ENCODE assay signal across 21 cellular contexts in the genomic region with DNA sequence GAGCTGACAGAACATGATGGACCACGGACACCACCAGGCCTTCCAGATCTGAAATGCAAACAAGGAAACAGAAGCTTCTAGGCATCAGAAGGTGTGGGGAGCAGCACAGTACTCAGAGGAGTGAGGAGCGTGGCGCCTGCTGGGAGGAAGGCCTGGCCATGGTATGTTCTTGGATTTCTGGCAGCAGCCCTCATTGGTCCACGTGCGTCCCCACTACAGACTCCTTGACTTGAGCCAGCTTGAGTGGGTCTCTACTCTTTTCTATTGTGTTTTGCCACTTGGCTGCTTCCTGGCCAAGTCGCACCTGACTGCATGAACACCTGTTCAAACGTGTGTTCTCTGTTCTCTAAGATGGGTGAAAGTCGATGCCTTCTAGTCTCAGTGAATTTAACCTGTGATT. TPM values are rescaled to one million over a fixed set of nuclear protein-coding genes. Genes with fewer than 3 reads are reported as not detected.
DNase-seq lines count a peak whose midpoint lies in the region; TF ChIP-seq lines count a peak whose summit lies in the region.
"Had no signal": no experiment of that assay in that cellular context is flagged by ENCODE, and none has a peak within 500 bp of the region (broad histone marks: within the 10 kb centered on the region; RNA-seq: fewer than 3 reads in every experiment).

No MANE protein-coding gene starts in this region.

- 82% methylated on average over 8 of the region's 8 CpGs for WGBS in smooth muscle cell (ENCODE audit: low lambda C conversion rate)
- 80% methylated on average over 8 of the region's 8 CpGs for WGBS in hepatocyte (ENCODE audit: low lambda C conversion rate, missing lambda C conversion rate)

- DNase-seq in NCI-H1436 (lab: John Stamatoyannopoulos, UW) (peak; percentile 3), NCI-H1436 treated with DMSO at 0.1 percent for 48 hours (lab: John Stamatoyannopoulos, UW) (no peak), NCI-H187 treated with DMSO at 0.1 percent for 48 hours (lab: John Stamatoyannopoulos, UW) (peak; percentile 71), NCI-H345 (lab: John Stamatoyannopoulos, UW) (peak; percentile 44), smooth muscle cell (lab: John Stamatoyannopoulos, UW; ENCODE audit: unreplicated experiment) (no peak), hepatocyte (ENCODE audit: low spot score) (no peak), HUDEP-2 (lab: John Stamatoyannopoulos, UW; ENCODE audit: unreplicated experiment in 76 of 76) (no peak)
- DNase-seq: C1 segment of cervical spinal cord, COR-L47, HCEC 1CT, MV-4-11, NCI-H2081, NCI-H524, Peyer's patch, SHP77 had no signal

- H3K27me3 ChIP-seq in parathyroid adenoma (ENCODE audit: control insufficient read depth, insufficient read depth, low read length) = no peaks in the 10 kb centered on the region
- no peaks in the 10 kb centered on the region for H3K27me3 ChIP-seq in smooth muscle cell (ENCODE audit: low read depth)
- H3K27me3 ChIP-seq in hepatocyte = no peaks in the 10 kb centered on the region
- H3K27me3 ChIP-seq: Peyer's patch had no signal

- H3K36me3 ChIP-seq in parathyroid adenoma (ENCODE audit: control insufficient read depth, insufficient read depth, low read length) (no peaks in the 10 kb centered on the region), smooth muscle cell (ENCODE audit: low read depth) (no peaks in the 10 kb centered on the region), hepatocyte (replicated peaks; ENCODE audit: insufficient read depth, low read depth) (no peaks in the 10 kb centered on the region)

- TF ChIP-seq CTCF in parathyroid adenoma (IDR thresholded peaks at IDR 0.05) (no peak), smooth muscle cell (IDR thresholded peaks at IDR 0.05; ENCODE audit: borderline replicate concordance, insufficient read depth, poor library complexity, severe bottlenecking) (no peak), hepatocyte (IDR thresholded peaks at IDR 0.05; ENCODE audit: poor library complexity) (no peak)

- H3K9ac ChIP-seq in parathyroid adenoma = no peak overlapping the region
- H3K9ac ChIP-seq in smooth muscle cell (ENCODE audit: low read depth) = no peak overlapping the region

- no peaks in the 10 kb centered on the region for H3K9me2 ChIP-seq in hepatocyte (replicated peaks; ENCODE audit: insufficient read depth)

- H3K4me2 ChIP-seq in parathyroid adenoma (ENCODE audit: low read length) (peak overlapping the region; percentile 45), smooth muscle cell (no peak overlapping the region), hepatocyte (no peak overlapping the region)

- H2AFZ ChIP-seq in parathyroid adenoma = no peak overlapping the region
- no peak overlapping the region for H2AFZ ChIP-seq in smooth muscle cell (ENCODE audit: low read depth)
- no peak overlapping the region for H2AFZ ChIP-seq in hepatocyte

- H3K4me3 ChIP-seq in parathyroid adenoma (ENCODE audit: low read depth, low read length) (peak overlapping the region; percentile 27), smooth muscle cell (no peak overlapping the region), hepatocyte (no peak overlapping the region)
- H3K4me3 ChIP-seq: Peyer's patch had no signal

- no peaks in the 10 kb centered on the region for H3F3A ChIP-seq in smooth muscle cell (ENCODE audit: low read depth)

- H3K27ac ChIP-seq in parathyroid adenoma = peak overlapping the region; percentile 62
- no peak overlapping the region for H3K27ac ChIP-seq in smooth muscle cell (ENCODE audit: low read depth)
- no peak overlapping the region for H3K27ac ChIP-seq in hepatocyte
- H3K27ac ChIP-seq: Peyer's patch had no signal

- H4K20me1 ChIP-seq in smooth muscle cell (ENCODE audit: low read depth) = no peaks in the 10 kb centered on the region
- no peaks in the 10 kb centered on the region for H4K20me1 ChIP-seq in hepatocyte (ENCODE audit: insufficient read depth, poor library complexity, severe bottlenecking)

- H3K9me3 ChIP-seq in parathyroid adenoma (ENCODE audit: control insufficient read depth, low read length) (no peaks in the 10 kb centered on the region), smooth muscle cell (replicated peaks; ENCODE audit: low read depth) (no peaks in the 10 kb centered on the region), hepatocyte (ENCODE audit: low read depth) (no peaks in the 10 kb centered on the region)
- H3K9me3 ChIP-seq: Peyer's patch had no signal

- H3K79me2 ChIP-seq in parathyroid adenoma (no peaks in the 10 kb centered on the region), smooth muscle cell (ENCODE audit: low read depth) (no peaks in the 10 kb centered on the region), hepatocyte (no peaks in the 10 kb centered on the region)

- H3K4me1 ChIP-seq in parathyroid adenoma (peaks cover 32% of the 10 kb centered on the region), smooth muscle cell (ENCODE audit: low read depth) (no peaks in the 10 kb centered on the region), hepatocyte (ENCODE audit: insufficient read depth) (no peaks in the 10 kb centered on the region)
- H3K4me1 ChIP-seq: Peyer's patch had no signal

RNA-seq across cellular contexts. Expression of gene ZNF275, which starts 18.0 kb away (rescaled TPM):
- total RNA-seq in smooth muscle cell (17.8 and 23.7 TPM in 2 replicates), hepatocyte (9.9 and 10.2 TPM in 2 replicates)
- polyA plus RNA-seq in smooth muscle cell (6.6 and 9.7 TPM in 2 replicates), hepatocyte (4.0 and 4.3 TPM in 2 replicates)

RNA-seq across cellular contexts. Expression of gene PNMA6F, which starts 30.4 kb away (rescaled TPM):
- total RNA-seq in smooth muscle cell = not detected in 2 replicates
- polyA plus RNA-seq in smooth muscle cell = not detected in 2 replicates
- total RNA-seq in hepatocyte = not detected in 2 replicates
- not detected in 2 replicates for polyA plus RNA-seq in hepatocyte
- total RNA-seq: A172; HT-29; LHCN-M2; Peyer's patch; T-helper 1 cell treated with Interleukin-12 subunit alpha and Interleukin-12 subunit beta and Interleukin-4 antibody, amounts not matched to agents 30 ng/mL and 1 ng/mL, for 36 hours had no signal
- polyA plus RNA-seq: IgD-negative memory B cell had no signal

RNA-seq across cellular contexts. Expression of gene PNMA6E, which starts 49.2 kb away (rescaled TPM):
- total RNA-seq in smooth muscle cell (not detected in 2 replicates), hepatocyte (not detected in 2 replicates)
- polyA plus RNA-seq in smooth muscle cell (not detected in 2 replicates), hepatocyte (0.35 TPM in 1 of 2 replicates, not detected in the other)
- total RNA-seq: A172; HT-29; LHCN-M2; Peyer's patch; T-helper 1 cell treated with Interleukin-12 subunit alpha and Interleukin-12 subunit beta and Interleukin-4 antibody, amounts not matched to agents 30 ng/mL and 1 ng/mL, for 36 hours had no signal
- polyA plus RNA-seq: IgD-negative memory B cell had no signal

RNA-seq across cellular contexts. Expression of gene ZFP92, which starts 59.3 kb away (rescaled TPM):
- total RNA-seq in smooth muscle cell = 1.3 and 1.5 TPM in 2 replicates
- polyA plus RNA-seq in smooth muscle cell = 0.46 and 0.73 TPM in 2 replicates
- 0.90 and 1.2 TPM in 2 replicates for total RNA-seq in hepatocyte
- 0.33 and 0.38 TPM in 2 replicates for polyA plus RNA-seq in hepatocyte
- total RNA-seq: HT-29, LHCN-M2 had no signal

Comparison
In these comparisons a context has a peak if more than half of its experiments do, and no peak if none do; other contexts are left out.
1. DNase-seq: peak in NCI-H1436 (single experiment), NCI-H187 treated with DMSO at 0.1 percent for 48 hours (single experiment) and NCI-H345 (single experiment); none in NCI-H1436 treated with DMSO at 0.1 percent for 48 hours (single experiment), smooth muscle cell (single experiment), hepatocyte (single experiment) and HUDEP-2 (0 of 76).